Comparison of ENCODE assay signal across 21 cellular contexts in genomic region chr13:39581177-39581576, GRCh38.
"Had no signal": no experiment of that assay in that cellular context is flagged by ENCODE, and none has a peak within 500 bp of the region (broad histone marks: within the 10 kb centered on the region; RNA-seq: fewer than 3 reads in every experiment).

No MANE protein-coding gene starts in this region.

- H3K4me1 ChIP-seq: stomach had no signal

- H3K27ac ChIP-seq: esophagus squamous epithelium, lower lobe of right lung, ovary, stomach had no signal

- H3K36me3 Mint-ChIP-seq: memory B cell, naive B cell had no signal

- H3K4me3 ChIP-seq: esophagus squamous epithelium, heart left ventricle, lower lobe of right lung, ovary, right atrium auricular region, stomach had no signal

- H3K9me3 ChIP-seq: esophagus squamous epithelium, heart left ventricle, lower lobe of right lung, ovary, right atrium auricular region, stomach had no signal

- H3K4me1 Mint-ChIP-seq: naive B cell had no signal

- H3K27ac Mint-ChIP-seq: dendritic cell treated with granulocyte-macrophage colony-stimulating factor and Interleukin-4, amounts not matched to agents 40 ng/mL and 50 ng/mL, for 4 days; memory B cell; naive B cell; type B pancreatic cell had no signal

- H3K9me3 Mint-ChIP-seq: dendritic cell treated with granulocyte-macrophage colony-stimulating factor and Interleukin-4, amounts not matched to agents 40 ng/mL and 50 ng/mL, for 4 days; memory B cell; naive B cell; nephron had no signal

- ATAC-seq: heart left ventricle, left lobe of liver, lower lobe of right lung had no signal

- H3K27me3 ChIP-seq: esophagus squamous epithelium, heart left ventricle, ovary, right atrium auricular region, stomach had no signal

- DNase-seq: cerebellar nuclear complex; esophagus squamous epithelium; foreskin melanocyte; heart left ventricle; hypothalamus; islet precursor cell; lower lobe of right lung; midbrain; naive B cell; ovary; small intestine; stimulated activated CD4-positive, alpha-beta T cell treated with anti-CD3 and anti-CD28 coated beads, Interleukin-12 subunit alpha, Interleukin-12 subunit beta, amount 100 ng/mL, for 4 hours; stimulated activated naive CD4-positive, alpha-beta T cell; stomach; substantia nigra had no signal

- H3K36me3 ChIP-seq: esophagus squamous epithelium, heart left ventricle, lower lobe of right lung, ovary, right atrium auricular region, stomach had no signal

- H3K27me3 Mint-ChIP-seq: dendritic cell treated with granulocyte-macrophage colony-stimulating factor and Interleukin-4, amounts not matched to agents 40 ng/mL and 50 ng/mL, for 4 days; naive B cell had no signal

- H3K4me3 Mint-ChIP-seq: dendritic cell treated with granulocyte-macrophage colony-stimulating factor and Interleukin-4, amounts not matched to agents 40 ng/mL and 50 ng/mL, for 4 days; memory B cell; naive B cell; nephron; type B pancreatic cell had no signal
